8 cellular contexts compared by ENCODE assay signal in the genomic region with DNA sequence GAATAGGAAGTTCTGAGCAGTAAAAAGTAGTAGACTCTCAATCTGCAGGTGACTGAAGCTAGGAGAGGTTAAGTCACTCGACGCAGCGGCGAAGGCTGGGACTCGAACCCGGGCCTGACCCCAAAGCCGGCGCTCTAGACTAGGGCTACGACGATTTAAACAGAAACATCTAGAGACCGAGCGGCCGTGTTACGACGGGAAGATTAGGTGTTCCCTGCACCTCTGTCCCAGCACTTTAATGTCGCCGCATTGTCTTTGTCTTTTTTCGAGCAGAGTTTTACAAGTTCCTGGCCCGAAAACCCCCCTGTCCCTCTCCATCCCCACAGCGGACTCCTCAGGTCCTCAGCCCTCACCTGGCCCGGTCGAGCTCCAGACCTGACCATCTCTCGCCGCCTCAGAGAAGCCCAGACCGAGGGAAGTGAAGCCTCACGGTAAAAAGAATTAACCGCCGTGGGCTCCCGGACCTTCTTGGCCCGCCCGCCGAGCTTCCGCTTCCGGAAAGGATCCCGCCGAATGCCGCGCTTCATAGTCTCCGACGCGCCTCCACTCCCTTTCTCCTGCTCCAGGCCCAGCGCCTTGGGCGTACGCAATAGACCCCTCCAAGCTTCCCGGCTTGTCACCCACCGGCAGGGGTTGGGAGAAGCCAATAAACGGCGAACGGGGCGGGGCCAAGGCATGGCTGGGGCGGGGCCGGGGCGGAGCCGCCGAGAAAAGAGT. TPM values are rescaled to one million over a fixed set of nuclear protein-coding genes. Genes with fewer than 3 reads are reported as not detected.
DNase-seq lines count a peak whose midpoint lies in the region; ATAC-seq, FAIRE-seq and TF ChIP-seq lines count a peak whose summit lies in the region.

TSS of gene CCDC14 (minus strand) at position 439 of the 717 bp plus-strand sequence. CDS start at position 383, 56 bp downstream.

- peak within 1 kb of the TSS; percentile 95 for H3K4me3 Mint-ChIP-seq in activated naive CD8-positive, alpha-beta T cell treated with anti-CD3 and anti-CD28 coated beads, Interleukin-2, amount 10 ng/mL, durations not matched to agents 7 days and 5 days

- TF ChIP-seq CTCF in pancreas (IDR thresholded peaks at IDR 0.05) (no peak), thyroid gland (IDR thresholded peaks at IDR 0.05) (no peak)

- peak; percentile 88 for ATAC-seq in HG02642 (IDR thresholded peaks at IDR 0.05; ENCODE audit: poor library complexity, unreplicated experiment)
- ATAC-seq in activated naive CD8-positive, alpha-beta T cell treated with anti-CD3 and anti-CD28 coated beads, Interleukin-2, amount 10 ng/mL, durations not matched to agents 7 days and 5 days (ENCODE audit: low read depth) = peak; percentile 88
- ATAC-seq in Right ventricle myocardium superior (ENCODE audit: poor library complexity) = peak; percentile 99
- peak; percentile 95 to 99 (median 98) for ATAC-seq in pancreas

- no peaks in the 10 kb centered on the region for H3K36me3 ChIP-seq in pancreas
- no peaks in the 10 kb centered on the region for H3K36me3 ChIP-seq in thyroid gland

- H3K4me3 ChIP-seq in pancreas (peak within 1 kb of the TSS; percentile 34 to 78 (median 58)), thyroid gland (replicated peaks in 1 of 3) (peak within 1 kb of the TSS; percentile 21 to 66 (median 48))

- peaks cover 18% of the 10 kb centered on the region for H3K4me1 Mint-ChIP-seq in activated naive CD8-positive, alpha-beta T cell treated with anti-CD3 and anti-CD28 coated beads, Interleukin-2, amount 10 ng/mL, durations not matched to agents 7 days and 5 days

- DNase-seq in NCI-H128 (lab: John Stamatoyannopoulos, UW; ENCODE audit: unreplicated experiment) (peak; percentile 94), SW 1271 (lab: John Stamatoyannopoulos, UW) (peak; percentile 86 to 96), Right ventricle myocardium superior (peak; percentile 95), pancreas (peak; percentile 88 to 94 (median 90)), thyroid gland (peak; percentile 95 to 96)
- peak; percentile 78 for DNase-seq in activated naive CD8-positive, alpha-beta T cell treated with anti-CD3 and anti-CD28 coated beads, Interleukin-2, amount 10 ng/mL, durations not matched to agents 7 days and 5 days

- H3K9me3 Mint-ChIP-seq in activated naive CD8-positive, alpha-beta T cell treated with anti-CD3 and anti-CD28 coated beads, Interleukin-2, amount 10 ng/mL, durations not matched to agents 7 days and 5 days = no peaks in the 10 kb centered on the region

- peaks cover 21% of the 10 kb centered on the region for H3K27me3 Mint-ChIP-seq in activated naive CD8-positive, alpha-beta T cell treated with anti-CD3 and anti-CD28 coated beads, Interleukin-2, amount 10 ng/mL, durations not matched to agents 7 days and 5 days

- POLR2A ChIA-PET in activated naive CD8-positive, alpha-beta T cell treated with anti-CD3 and anti-CD28 coated beads, Interleukin-2, amount 10 ng/mL, durations not matched to agents 7 days and 5 days (lab: Charles Lee) = interaction anchor here (0.9 kb wide), 1 partner anchor 77 kb away, joined by 3 read pairs; the partner anchor contains the start of gene MYLK

- TF ChIP-seq POLR2A in GM10847 (IDR thresholded peaks at IDR 0.05; ENCODE audit: extremely low read depth, insufficient read length) = peak; percentile 57
- peak in 1 of 2 donors; percentile 73 for TF ChIP-seq POLR2A in thyroid gland (IDR thresholded peaks at IDR 0.05)

- H3K4me1 ChIP-seq in pancreas = peaks cover 0 to 9% (median 6%) of the 10 kb centered on the region in 3 donors
- H3K4me1 ChIP-seq in thyroid gland = peaks cover 4 to 10% of the 10 kb centered on the region in 2 donors

- WGBS in pancreas, 2 donors = 0 to 1% methylated on average over 54 to 55 of the region's 55 CpGs
- WGBS in thyroid gland, 2 donors = 1% methylated on average over 41 to 54 of the region's 55 CpGs

- H3K27ac Mint-ChIP-seq in activated naive CD8-positive, alpha-beta T cell treated with anti-CD3 and anti-CD28 coated beads, Interleukin-2, amount 10 ng/mL, durations not matched to agents 7 days and 5 days = peak within 1 kb of the TSS; percentile 93

- H3K27ac ChIP-seq in pancreas (peak within 1 kb of the TSS; percentile 69 to 83 (median 72)), thyroid gland (peak within 1 kb of the TSS; percentile 56 to 66 (median 62))

- FAIRE-seq in pancreas (lab: Jason Lieb, UNC) = peak; percentile 13

- H3K36me3 Mint-ChIP-seq in activated naive CD8-positive, alpha-beta T cell treated with anti-CD3 and anti-CD28 coated beads, Interleukin-2, amount 10 ng/mL, durations not matched to agents 7 days and 5 days = peaks cover 2% of the 10 kb centered on the region

- intact Hi-C loops in Right ventricle myocardium superior (cut with DNase I) = no loop called here
- intact Hi-C loops in pancreas (cut with DNase I) = no loop called here
- intact Hi-C loops in thyroid gland (cut with DNase I) = no loop called here

- H3K9me3 ChIP-seq in pancreas (peaks cover 0 to 3% (median 0%) of the 10 kb centered on the region in 4 donors), thyroid gland (no peaks in the 10 kb centered on the region)

- H3K27me3 ChIP-seq in pancreas = no peaks in the 10 kb centered on the region
- no peaks in the 10 kb centered on the region for H3K27me3 ChIP-seq in thyroid gland

RNA-seq across cellular contexts. Expression of gene CCDC14, which starts in this region (rescaled TPM):
- 10 to 100 TPM; 48.9 to 63.0 TPM for total RNA-seq in activated naive CD8-positive, alpha-beta T cell treated with anti-CD3 and anti-CD28 coated beads, Interleukin-2, amount 10 ng/mL, durations not matched to agents 7 days and 5 days
- total RNA-seq in Right ventricle myocardium superior = 6.8 TPM
- total RNA-seq in pancreas = 10 to 100 TPM in 3 of 6 donors, 1 to 10 TPM in 3; 6.7 to 19.1 (median 9.9) TPM
- polyA plus RNA-seq in pancreas = 10 to 100 TPM; 14.7 to 30.7 TPM
- 10 to 100 TPM; 22.2 to 46.6 (median 30.9) TPM for total RNA-seq in thyroid gland

Comparison
In these comparisons a context has a peak if more than half of its experiments do, and no peak if none do; other contexts are left out.
1. Peak in every context shown above with its lines: DNase-seq, ATAC-seq, H3K4me3 ChIP-seq and H3K27ac ChIP-seq.